Comparison of ENCODE assay signal across 8 cellular contexts in genomic region chr4:70505152-70505748, GRCh38. TPM values are rescaled to one million over a fixed set of nuclear protein-coding genes. Genes with fewer than 3 reads are reported as not detected.
A peak's percentile ranks its signal among the peaks of the same experiment; 100 is the strongest.
DNase-seq lines count a peak whose midpoint lies in the region; ATAC-seq and TF ChIP-seq lines count a peak whose summit lies in the region.

No MANE protein-coding gene starts in this region.

- H2BK12ac ChIP-seq in neuronal stem cell (ENCODE audit: low read length) = no peak overlapping the region

- H2BK15ac ChIP-seq in neuronal stem cell (ENCODE audit: low read length) = no peak overlapping the region

- peak; percentile 89 for TF ChIP-seq CTCF in CD4-positive, alpha-beta T cell (IDR thresholded peaks at IDR 0.05)
- TF ChIP-seq CTCF in fibroblast of mammary gland (conservative IDR thresholded peaks at IDR 0.05; ENCODE audit: control insufficient read depth, insufficient read depth, low read depth, low read length) = peak; percentile 98
- peak; percentile 46 to 83 (median 80) for TF ChIP-seq CTCF in tibial nerve (IDR thresholded peaks at IDR 0.05)

- H3K23ac ChIP-seq in neuronal stem cell (ENCODE audit: low read depth, low read length, poor library complexity) = no peak overlapping the region

- WGBS in neuronal stem cell (ENCODE audit: extremely low coverage in 2 of 2, insufficient read length in 2 of 2, insufficient replicate concordance in 1 of 2), 2 donors = no CpG with 5 or more reads among the region's 7 CpGs
- WGBS in tibial nerve, 2 donors = 3 to 4% methylated on average over 7 of the region's 7 CpGs

- intact Hi-C loops in CD4-positive, alpha-beta T cell (cut with DNase I, micrococcal nuclease) = loop anchor here (1.0 to 10.0 kb wide), 3 partner anchors 680 to 818 kb away; no protein-coding TSS in a partner anchor

- H2BK5ac ChIP-seq in neuronal stem cell (ENCODE audit: low read length) = no peak overlapping the region

- H4K8ac ChIP-seq in neuronal stem cell (ENCODE audit: low read depth, low read length) = no peak overlapping the region

- no peak overlapping the region for H3K4ac ChIP-seq in neuronal stem cell (ENCODE audit: low read length)

- H3K36me3 ChIP-seq in neuronal stem cell (replicated peaks in 1 of 2; ENCODE audit: control insufficient read depth in 2 of 2, insufficient read depth in 2 of 2, low read length in 2 of 2) = no peaks in the 10 kb centered on the region
- no peaks in the 10 kb centered on the region for H3K36me3 ChIP-seq in tibial nerve

- H3K18ac ChIP-seq in neuronal stem cell (ENCODE audit: low read length) = no peak overlapping the region

- ATAC-seq in CD4-positive, alpha-beta T cell (ENCODE audit: poor library complexity) = peak; percentile 57
- ATAC-seq in GM18909 (IDR thresholded peaks at IDR 0.05; ENCODE audit: poor library complexity, unreplicated experiment) (peak; percentile 95), HG03103 (IDR thresholded peaks at IDR 0.05; ENCODE audit: low read depth, unreplicated experiment) (peak; percentile 93)

- CTCF ChIA-PET in CD4-positive, alpha-beta T cell (lab: Charles Lee) = no interaction called here

- H3K27me3 ChIP-seq in CD4-positive, alpha-beta T cell (ENCODE audit: control insufficient read depth, insufficient read depth, low read length) = peaks cover 6% of the 10 kb centered on the region
- H3K27me3 ChIP-seq in neuronal stem cell (ENCODE audit: control insufficient read depth in 3 of 3, insufficient read depth in 3 of 3, low read depth in 1 of 3, low read length in 3 of 3) (no peaks in the 10 kb centered on the region), tibial nerve (no peaks in the 10 kb centered on the region)

- H3K4me2 ChIP-seq in neuronal stem cell (ENCODE audit: insufficient read depth, low read length, poor library complexity, severe bottlenecking) = no peak overlapping the region

- H3K27ac ChIP-seq in CD4-positive, alpha-beta T cell (ENCODE audit: low read depth, low read length) = no peak overlapping the region
- H3K27ac ChIP-seq in neuronal stem cell (replicated peaks; ENCODE audit: low read length) (no peak overlapping the region), tibial nerve (no peak overlapping the region)

- POLR2A ChIA-PET in CD4-positive, alpha-beta T cell (lab: Charles Lee) = no interaction called here

- H2BK120ac ChIP-seq in neuronal stem cell (ENCODE audit: low read depth, low read length) = no peak overlapping the region

- H3K14ac ChIP-seq in neuronal stem cell (ENCODE audit: low read length) = no peak overlapping the region

- no peak overlapping the region for H2AFZ ChIP-seq in neuronal stem cell (ENCODE audit: low read length)

- peak; percentile 11 to 60 (median 30) for DNase-seq in CD4-positive, alpha-beta T cell
- DNase-seq in NOMO-1 (lab: John Stamatoyannopoulos, UW; ENCODE audit: unreplicated experiment in 2 of 2) (peak; percentile 0 to 4), fibroblast of mammary gland (ENCODE audit: low read depth) (peak; percentile 55), neuronal stem cell (ENCODE audit: low spot score) (peak; percentile 51), tibial nerve (ENCODE audit: low spot score in 2 of 2) (peak; percentile 20 to 51)
- DNase-seq in activated T-cell treated with anti-CD3 and anti-CD28 coated beads, Interleukin-2, amount 50 U/mL, for 1 hour = peak; percentile 50

- H3K9ac ChIP-seq in neuronal stem cell (ENCODE audit: low read depth, low read length, poor library complexity) = no peak overlapping the region

- no peak overlapping the region for H3K4me3 Mint-ChIP-seq in CD4-positive, alpha-beta T cell

- no peak overlapping the region for H2AK5ac ChIP-seq in neuronal stem cell (ENCODE audit: low read depth, low read length)

- no peak overlapping the region for H4K91ac ChIP-seq in neuronal stem cell (ENCODE audit: low read depth, low read length, poor library complexity)

- no peaks in the 10 kb centered on the region for H3K79me1 ChIP-seq in neuronal stem cell (ENCODE audit: low read depth, low read length)

- no peaks in the 10 kb centered on the region for H3K9me3 Mint-ChIP-seq in CD4-positive, alpha-beta T cell

- no peaks in the 10 kb centered on the region for H3K27me3 Mint-ChIP-seq in CD4-positive, alpha-beta T cell

- no peaks in the 10 kb centered on the region for H3K9me3 ChIP-seq in CD4-positive, alpha-beta T cell (ENCODE audit: control insufficient read depth, low read length)
- no peaks in the 10 kb centered on the region for H3K9me3 ChIP-seq in neuronal stem cell (replicated peaks in 1 of 2; ENCODE audit: control insufficient read depth in 2 of 2, insufficient read depth in 1 of 2, low read depth in 1 of 2, low read length in 2 of 2)
- no peaks in the 10 kb centered on the region for H3K9me3 ChIP-seq in tibial nerve

- no peak overlapping the region for H3K27ac Mint-ChIP-seq in CD4-positive, alpha-beta T cell

- H3K4me1 Mint-ChIP-seq in CD4-positive, alpha-beta T cell (ENCODE audit: low read depth) = no peaks in the 10 kb centered on the region

- TF ChIP-seq EP300 in tibial nerve (IDR thresholded peaks at IDR 0.05) = no peak

- H3K36me3 Mint-ChIP-seq in CD4-positive, alpha-beta T cell (ENCODE audit: low read depth) = no peaks in the 10 kb centered on the region

- H3K4me1 ChIP-seq in neuronal stem cell (ENCODE audit: control insufficient read depth in 2 of 2, insufficient read depth in 1 of 2, low read depth in 1 of 2, low read length in 2 of 2) = no peaks in the 10 kb centered on the region
- H3K4me1 ChIP-seq in tibial nerve = no peaks in the 10 kb centered on the region

- no peak for TF ChIP-seq POLR2A in tibial nerve (IDR thresholded peaks at IDR 0.05)

- H3K4me3 ChIP-seq in fibroblast of mammary gland (ENCODE audit: control insufficient read depth, low read depth, low read length) (no peak overlapping the region), neuronal stem cell (ENCODE audit: low read length in 2 of 2) (no peak overlapping the region), tibial nerve (no peak overlapping the region)

RNA-seq across cellular contexts. Expression of gene AMTN, which starts 13.1 kb away (rescaled TPM):
- total RNA-seq in CD4-positive, alpha-beta T cell = not detected
- polyA plus RNA-seq in neuronal stem cell (2013, experiment 1 of 2) = not detected
- polyA plus RNA-seq in neuronal stem cell (2013, experiment 2 of 2) = not detected
- total RNA-seq in tibial nerve = not detected

RNA-seq across cellular contexts. Expression of gene MUC7, which starts 33.3 kb away (rescaled TPM):
- total RNA-seq in CD4-positive, alpha-beta T cell = not detected
- polyA plus RNA-seq in neuronal stem cell (2013, experiment 1 of 2) = not detected
- polyA plus RNA-seq in neuronal stem cell (2013, experiment 2 of 2) = not detected
- total RNA-seq in tibial nerve = not detected

Comparison
In these comparisons a context has a peak if more than half of its experiments do, and no peak if none do; other contexts are left out.
1. DNase-seq: peak in every context shown above with its lines; median percentile 55 in fibroblast of mammary gland; 51 in neuronal stem cell; 50 in activated T-cell treated with anti-CD3 and anti-CD28 coated beads, Interleukin-2, amount 50 U/mL, for 1 hour; 36 in tibial nerve; 30 in CD4-positive, alpha-beta T cell; 2 in NOMO-1.